32 cellular contexts compared by ENCODE assay signal in genomic region chr7:150627959-150628358, GRCh38. TPM values are rescaled to one million over a fixed set of nuclear protein-coding genes. Genes with fewer than 3 reads are reported as not detected.
DNase-seq lines count a peak whose midpoint lies in the region; ATAC-seq and TF ChIP-seq lines count a peak whose summit lies in the region.
"Had no signal": no experiment of that assay in that cellular context is flagged by ENCODE, and none has a peak within 500 bp of the region (broad histone marks: within the 10 kb centered on the region; RNA-seq: fewer than 3 reads in every experiment).

No MANE protein-coding gene starts in this region.

- H2AFZ ChIP-seq in parathyroid adenoma, result no peak overlapping the region

- H3K4me2 ChIP-seq in parathyroid adenoma (ENCODE audit: low read length), result no peak overlapping the region
- H3K4me2 ChIP-seq: SK-N-SH had no signal

- peaks cover 20% of the 10 kb centered on the region for H3K36me3 ChIP-seq in right atrium auricular region
- no peaks in the 10 kb centered on the region for H3K36me3 ChIP-seq in parathyroid adenoma (ENCODE audit: control insufficient read depth, insufficient read depth, low read length)
- H3K36me3 ChIP-seq: BE2C, colonic mucosa, MG63 had no signal

- peak overlapping the region; percentile 88 for H3K4me3 Mint-ChIP-seq in central memory CD8-positive, alpha-beta T cell
- H3K4me3 Mint-ChIP-seq: nephron progenitor cell had no signal

- H3K79me2 ChIP-seq in parathyroid adenoma, result no peaks in the 10 kb centered on the region

- intact Hi-C loops in left cardiac atrium (cut with DNase I), result loop anchor here in 1 of 2 donors (2.0 to 5.0 kb wide), 3 partner anchors 41 to 177 kb away; partner anchors contain the start of gene GIMAP8

- no peak for ATAC-seq in left cardiac atrium
- ATAC-seq in central memory CD8-positive, alpha-beta T cell (replicated peaks; ENCODE audit: extremely low read depth, poor library complexity, severe bottlenecking), result no peak
- ATAC-seq: activated naive CD4-positive, alpha-beta T cell treated with anti-CD3 and anti-CD28 coated beads, Interleukin-2, amount 50 U/mL, for 72 hours; PC-3; stimulated activated naive CD8-positive, alpha-beta T cell treated with anti-CD3 and anti-CD28 coated beads, Interleukin-15, amount 100 ng/mL, for 72 hours had no signal

- peak overlapping the region; percentile 84 to 96 for H3K27ac ChIP-seq in right atrium auricular region
- H3K27ac ChIP-seq in parathyroid adenoma, result peak overlapping the region; percentile 73
- H3K27ac ChIP-seq: colonic mucosa, HL-60 had no signal

- no peaks in the 10 kb centered on the region for H3K9me3 Mint-ChIP-seq in central memory CD8-positive, alpha-beta T cell
- H3K9me3 Mint-ChIP-seq: activated T-helper 2 cell treated with anti-CD3 and anti-CD28 coated beads, Interferon-gamma antibody, Interleukin-2, Interleukin-4, amounts not matched to agents 10 μg/mL and 5 μg/mL and 100 μg/mL, durations not matched to agents 14 hours and 24 hours and 36 hours had no signal

- H3K27ac Mint-ChIP-seq in central memory CD8-positive, alpha-beta T cell (ENCODE audit: low read depth), result peak overlapping the region; percentile 74
- H3K27ac Mint-ChIP-seq: activated T-helper 2 cell treated with anti-CD3 and anti-CD28 coated beads, Interferon-gamma antibody, Interleukin-2, Interleukin-4, amounts not matched to agents 10 μg/mL and 5 μg/mL and 100 μg/mL, durations not matched to agents 14 hours and 24 hours and 36 hours; nephron progenitor cell had no signal

- H3K4me1 Mint-ChIP-seq in central memory CD8-positive, alpha-beta T cell, result peaks cover 70% of the 10 kb centered on the region
- H3K4me1 Mint-ChIP-seq: nephron progenitor cell had no signal

- no peak for TF ChIP-seq CTCF in right atrium auricular region (IDR thresholded peaks at IDR 0.05)
- TF ChIP-seq CTCF in parathyroid adenoma (IDR thresholded peaks at IDR 0.05), result no peak

- H3K27me3 Mint-ChIP-seq in central memory CD8-positive, alpha-beta T cell, result no peaks in the 10 kb centered on the region
- H3K27me3 Mint-ChIP-seq: stimulated activated naive CD8-positive, alpha-beta T cell treated with anti-CD3 and anti-CD28 coated beads, Interleukin-15, amount 100 ng/mL, for 72 hours had no signal

- H3K9me3 ChIP-seq in right atrium auricular region (no peaks in the 10 kb centered on the region), parathyroid adenoma (ENCODE audit: control insufficient read depth, low read length) (no peaks in the 10 kb centered on the region)
- H3K9me3 ChIP-seq: BE2C, colonic mucosa, MG63, SK-N-SH, thyroid gland had no signal

- H3K9ac ChIP-seq in parathyroid adenoma, result no peak overlapping the region
- H3K9ac ChIP-seq: SK-N-SH had no signal

- peaks cover 0 to 49% of the 10 kb centered on the region in 2 donors for H3K4me1 ChIP-seq in right atrium auricular region
- H3K4me1 ChIP-seq in parathyroid adenoma, result no peaks in the 10 kb centered on the region
- H3K4me1 ChIP-seq: BE2C, colonic mucosa had no signal

- peaks cover 52% of the 10 kb centered on the region for H3K36me3 Mint-ChIP-seq in central memory CD8-positive, alpha-beta T cell (ENCODE audit: insufficient read depth)

- H3K27me3 ChIP-seq in right atrium auricular region (no peaks in the 10 kb centered on the region), parathyroid adenoma (ENCODE audit: control insufficient read depth, insufficient read depth, low read length) (no peaks in the 10 kb centered on the region)
- H3K27me3 ChIP-seq: colonic mucosa, MG63, thyroid gland had no signal

- DNase-seq in right atrium auricular region (ENCODE audit: low spot score), result no peak
- no peak for DNase-seq in left cardiac atrium
- DNase-seq in central memory CD8-positive, alpha-beta T cell (ENCODE audit: low spot score in 2 of 2), result no peak
- DNase-seq in NCI-H1436 treated with DMSO at 0.1 percent for 48 hours (lab: John Stamatoyannopoulos, UW), result no peak
- no peak for DNase-seq in NCI-H2107 treated with DMSO at 0.1 percent for 48 hours (lab: John Stamatoyannopoulos, UW; ENCODE audit: unreplicated experiment)
- DNase-seq in Kasumi-1 (lab: John Stamatoyannopoulos, UW), result no peak
- DNase-seq: activated CD4-positive, alpha-beta T cell treated with anti-CD3 and anti-CD28 coated beads for 1 hour; BE2C; colonic mucosa; COR-L47; effector CD8-positive, alpha-beta T cell; KBM-7; MG63; NCI-H1105 treated with DMSO at 0.1 percent for 48 hours; NCI-H2029; NCI-H526; nephron progenitor cell; NK-92 treated with Interleukin-12 subunit alpha and Interleukin-12 subunit beta, amount 100 ng/mL, for 24 hours; PC-3; SK-N-SH; small intestine; stimulated activated CD4-positive, alpha-beta T cell treated with anti-CD3 and anti-CD28 coated beads, Interleukin-1b, Interleukin-23, amount 100 ng/mL, for 48 hours; stimulated activated naive CD8-positive, alpha-beta T cell treated with anti-CD3 and anti-CD28 coated beads, Interleukin-15, amount 100 ng/mL, for 72 hours; thyroid gland had no signal

- H3K4me3 ChIP-seq in right atrium auricular region (no peak overlapping the region), parathyroid adenoma (ENCODE audit: low read depth, low read length) (no peak overlapping the region)
- H3K4me3 ChIP-seq: colonic mucosa, lung, MG63, thyroid gland had no signal

RNA-seq across cellular contexts. Expression of gene GIMAP6, which starts 4.2 kb away (rescaled TPM):
- total RNA-seq in right atrium auricular region, result 10 to 100 TPM; 15.8 to 21.5 TPM
- 10 to 100 TPM; 35.4 to 36.8 TPM for total RNA-seq in left cardiac atrium
- total RNA-seq: bronchial epithelial cell, epithelial cell of proximal tubule, osteocyte, PC-3 had no signal

RNA-seq across cellular contexts. Expression of gene GIMAP2, which starts 57.5 kb away (rescaled TPM):
- total RNA-seq in right atrium auricular region, result 1 to 10 TPM; 3.8 to 8.3 TPM
- total RNA-seq in left cardiac atrium, result 1 to 10 TPM; 7.0 to 9.2 TPM
- total RNA-seq: epithelial cell of proximal tubule, osteocyte, PC-3 had no signal
